Comparison of ENCODE assay signal across 33 cellular contexts in the genomic region with DNA sequence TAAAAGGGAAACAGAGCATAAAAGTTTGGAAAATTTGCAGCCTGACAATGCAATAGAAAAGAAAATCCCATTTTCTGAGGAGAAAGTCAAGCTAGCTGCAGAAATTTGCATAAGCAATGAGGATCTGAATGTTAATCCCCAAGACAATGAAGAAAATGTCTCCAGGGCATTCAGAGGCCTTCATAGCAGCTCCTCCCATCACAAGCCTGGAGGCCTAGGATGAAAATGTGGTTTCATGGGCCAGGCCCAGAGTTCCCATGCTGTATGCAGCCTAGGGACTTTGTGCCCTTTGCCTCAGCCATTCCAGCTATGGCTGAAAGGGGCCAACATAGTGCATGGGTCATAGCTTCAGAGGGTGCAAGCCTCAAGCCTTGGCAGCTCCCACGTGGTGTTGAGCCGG. TPM values are rescaled to one million over a fixed set of nuclear protein-coding genes. Genes with fewer than 3 reads are reported as not detected.
"Had no signal": no experiment of that assay in that cellular context is flagged by ENCODE, and none has a peak within 500 bp of the region (broad histone marks: within the 10 kb centered on the region; RNA-seq: fewer than 3 reads in every experiment).

No MANE protein-coding gene starts in this region.

- H3K9me3 Mint-ChIP-seq: natural killer cell; nephron; neural progenitor cell; stimulated activated naive CD8-positive, alpha-beta T cell treated with anti-CD3 and anti-CD28 coated beads, Interleukin-15, Interleukin-2, amounts not matched to agents 100 ng/mL and 50 ng/mL, for 24 hours had no signal

- H3K36me3 ChIP-seq: neural progenitor cell, ovary, spleen, suprapubic skin, tibial artery, transverse colon, upper lobe of right lung, uterus had no signal

- H3K27me3 ChIP-seq: neural progenitor cell, ovary, suprapubic skin, testis, tibial artery, transverse colon, upper lobe of right lung had no signal

- H3K27ac ChIP-seq: neural progenitor cell, ovary, parathyroid adenoma, psoas muscle, skin epidermis, spleen, suprapubic skin, testis, tibial artery, transverse colon, upper lobe of right lung, uterus had no signal

- H3K4me1 Mint-ChIP-seq: naive thymus-derived CD4-positive, alpha-beta T cell; natural killer cell; nephron; neural progenitor cell; stimulated activated naive B cell treated with anti-CD40 and anti-IgM and Interleukin-4, amounts not matched to agents 10 μg/mL and 1 μg/mL and 100 μg/mL, for 72 hours had no signal

- H3K27ac Mint-ChIP-seq: naive thymus-derived CD4-positive, alpha-beta T cell; natural killer cell; nephron; neural progenitor cell; progenitor cell of endocrine pancreas; stimulated activated naive B cell treated with anti-CD40 and anti-IgM and Interleukin-4, amounts not matched to agents 10 μg/mL and 1 μg/mL and 100 μg/mL, for 72 hours; stimulated activated naive CD8-positive, alpha-beta T cell treated with anti-CD3 and anti-CD28 coated beads, Interleukin-15, Interleukin-2, amounts not matched to agents 100 ng/mL and 50 ng/mL, for 24 hours; type B pancreatic cell had no signal

- H3K9ac ChIP-seq: neural progenitor cell, parathyroid adenoma had no signal

- H3K9me3 ChIP-seq: ovary, psoas muscle, suprapubic skin, testis, tibial artery, transverse colon, upper lobe of right lung, uterus had no signal

- ATAC-seq: naive thymus-derived CD4-positive, alpha-beta T cell; natural killer cell; psoas muscle; right cardiac atrium; sciatic nerve; stimulated activated naive B cell treated with anti-CD40 and anti-IgM and Interleukin-4, amounts not matched to agents 10 μg/mL and 1 μg/mL and 100 μg/mL, for 72 hours; upper lobe of right lung had no signal

- H3K4me3 Mint-ChIP-seq: natural killer cell; nephron; neural progenitor cell; stimulated activated naive B cell treated with anti-CD40 and anti-IgM and Interleukin-4, amounts not matched to agents 10 μg/mL and 1 μg/mL and 100 μg/mL, for 72 hours; stimulated activated naive CD8-positive, alpha-beta T cell treated with anti-CD3 and anti-CD28 coated beads, Interleukin-15, Interleukin-2, amounts not matched to agents 100 ng/mL and 50 ng/mL, for 24 hours; type B pancreatic cell had no signal

- H3K36me3 Mint-ChIP-seq: naive thymus-derived CD4-positive, alpha-beta T cell; natural killer cell; neural progenitor cell; type B pancreatic cell had no signal

- DNase-seq: naive thymus-derived CD4-positive, alpha-beta T cell; natural killer cell; occipital lobe; ovary; posterior cingulate gyrus; psoas muscle; right cardiac atrium; spleen; stimulated activated CD4-positive, alpha-beta T cell treated with anti-CD3 and anti-CD28 coated beads, Interleukin-12 subunit alpha, Interleukin-12 subunit beta, amount 100 ng/mL, for 4 hours; stimulated activated CD4-positive, alpha-beta T cell treated with anti-CD3 and anti-CD28 coated beads, Interleukin-1b, Interleukin-23, amount 100 ng/mL, for 48 hours; stimulated activated CD4-positive, alpha-beta T cell treated with anti-CD3 and anti-CD28 coated beads, Interleukin-4, amount 100 ng/mL, for 1 hour; stimulated activated CD4-positive, alpha-beta T cell treated with anti-CD3 and anti-CD28 coated beads, Interleukin-4, amount 100 ng/mL, for 4 hours; stimulated activated CD8-positive, alpha-beta memory T cell treated with anti-CD3 and anti-CD28 coated beads, Interleukin-4, amount 100 ng/mL, for 48 hours; stimulated activated naive B cell treated with anti-CD40 and anti-IgM and Interleukin-4, amounts not matched to agents 10 μg/mL and 1 μg/mL and 100 μg/mL, for 72 hours; stimulated activated naive CD4-positive, alpha-beta T cell treated with Interleukin-2 at 50 U/mL for 16 hours; substantia nigra; testis; tibial artery; transverse colon; upper lobe of right lung; uterus had no signal

- H3K4me2 ChIP-seq: neural progenitor cell, smooth muscle cell had no signal

- H3K79me2 ChIP-seq: parathyroid adenoma had no signal

- H3K27me3 Mint-ChIP-seq: progenitor cell of endocrine pancreas; stimulated activated naive CD8-positive, alpha-beta T cell treated with anti-CD3 and anti-CD28 coated beads, Interleukin-15, Interleukin-2, amounts not matched to agents 100 ng/mL and 50 ng/mL, for 24 hours; type B pancreatic cell had no signal

- H3K4me3 ChIP-seq: neural progenitor cell, ovary, psoas muscle, skin epidermis, smooth muscle cell, spleen, suprapubic skin, testis, tibial artery, transverse colon, upper lobe of right lung, uterus had no signal

- H3K4me1 ChIP-seq: neural progenitor cell, parathyroid adenoma, psoas muscle, spleen, suprapubic skin, testis, tibial artery, transverse colon, upper lobe of right lung, uterus had no signal

RNA-seq across cellular contexts. Expression of gene SCN1A, which starts 10.3 kb away (rescaled TPM):
- total RNA-seq: naive thymus-derived CD4-positive, alpha-beta T cell; natural killer cell; psoas muscle; renal cortical epithelial cell; sciatic nerve; smooth muscle cell; spleen; suprapubic skin; transverse colon had no signal
- polyA plus RNA-seq: naive thymus-derived CD4-positive, alpha-beta T cell; ovary; smooth muscle cell; urinary bladder had no signal
